In the genomic region with DNA sequence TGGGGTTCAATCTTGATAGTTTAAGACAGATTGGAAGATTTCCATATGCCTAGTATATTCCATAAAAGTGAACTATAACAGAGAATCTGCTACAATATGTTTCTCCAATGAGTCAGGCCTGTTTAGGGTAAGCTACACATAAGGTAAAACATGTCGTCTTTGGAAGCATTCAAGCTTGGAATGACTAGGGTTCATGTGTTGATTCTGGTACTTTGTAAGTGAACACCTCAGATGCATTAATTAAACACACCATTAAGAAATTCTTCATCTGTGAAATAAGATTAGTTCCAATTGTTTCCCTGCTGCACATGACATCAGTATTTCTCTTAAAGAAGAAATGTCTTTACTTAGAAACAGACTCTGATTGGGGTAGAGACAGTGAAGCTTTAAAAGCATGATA, we compare ENCODE assay signal across 29 cellular contexts.
"Had no signal": no experiment of that assay in that cellular context is flagged by ENCODE, and none has a peak within 500 bp of the region (broad histone marks: within the 10 kb centered on the region; RNA-seq: fewer than 3 reads in every experiment).

No MANE protein-coding gene starts in this region.

- H3K27me3 Mint-ChIP-seq: naive thymus-derived CD4-positive, alpha-beta T cell; progenitor cell of endocrine pancreas; stimulated activated naive CD8-positive, alpha-beta T cell treated with anti-CD3 and anti-CD28 coated beads, Interleukin-15, amount 100 ng/mL, for 72 hours; type B pancreatic cell had no signal

- DNase-seq: naive thymus-derived CD4-positive, alpha-beta T cell; natural killer cell; occipital lobe; ovary; posterior cingulate gyrus; psoas muscle; retina; right cardiac atrium; right lobe of liver; sigmoid colon; small intestine; stimulated activated CD4-positive, alpha-beta T cell treated with anti-CD3 and anti-CD28 coated beads, Interleukin-15, amount 100 ng/mL, for 24 hours; stimulated activated CD4-positive, alpha-beta T cell treated with anti-CD3 and anti-CD28 coated beads, Interleukin-2, amount 100 ng/mL, for 24 hours; stimulated activated CD4-positive, alpha-beta T cell treated with anti-CD3 and anti-CD28 coated beads, Interleukin-2, amount 100 ng/mL, for 48 hours; stimulated activated CD4-positive, alpha-beta T cell treated with anti-CD3 and anti-CD28 coated beads, Interleukin-4, amount 100 ng/mL, for 24 hours; stimulated activated naive CD4-positive, alpha-beta T cell; stimulated activated naive CD8-positive, alpha-beta T cell treated with anti-CD3 and anti-CD28 coated beads, Interleukin-15, amount 100 ng/mL, for 72 hours; stimulated activated naive CD8-positive, alpha-beta T cell treated with anti-CD3 and anti-CD28 coated beads, Interleukin-15, Interleukin-2, amounts not matched to agents 100 U/mL and 50 U/mL, for 24 hours; substantia nigra; testis; tibial artery; transverse colon; upper lobe of right lung; uterus had no signal

- H3K4me3 Mint-ChIP-seq: naive thymus-derived CD4-positive, alpha-beta T cell; natural killer cell; nephron; neural progenitor cell; stimulated activated effector memory CD8-positive, alpha-beta T cell treated with anti-CD3 and anti-CD28 coated beads, Interleukin-12 subunit alpha, Interleukin-12 subunit beta, amount 100 ng/mL, for 72 hours; stimulated activated naive CD8-positive, alpha-beta T cell treated with anti-CD3 and anti-CD28 coated beads, Interleukin-15, amount 100 ng/mL, for 72 hours; type B pancreatic cell had no signal

- H3K27ac Mint-ChIP-seq: naive thymus-derived CD4-positive, alpha-beta T cell; natural killer cell; nephron; neural progenitor cell; progenitor cell of endocrine pancreas; stimulated activated effector memory CD8-positive, alpha-beta T cell treated with anti-CD3 and anti-CD28 coated beads, Interleukin-12 subunit alpha, Interleukin-12 subunit beta, amount 100 ng/mL, for 72 hours; stimulated activated naive CD8-positive, alpha-beta T cell treated with anti-CD3 and anti-CD28 coated beads, Interleukin-15, amount 100 ng/mL, for 72 hours; type B pancreatic cell had no signal

- H3K36me3 Mint-ChIP-seq: naive thymus-derived CD4-positive, alpha-beta T cell; natural killer cell; neural progenitor cell; stimulated activated effector memory CD8-positive, alpha-beta T cell treated with anti-CD3 and anti-CD28 coated beads, Interleukin-12 subunit alpha, Interleukin-12 subunit beta, amount 100 ng/mL, for 72 hours; type B pancreatic cell had no signal

- H3K4me1 Mint-ChIP-seq: naive thymus-derived CD4-positive, alpha-beta T cell; natural killer cell; nephron; neural progenitor cell; stimulated activated effector memory CD8-positive, alpha-beta T cell treated with anti-CD3 and anti-CD28 coated beads, Interleukin-12 subunit alpha, Interleukin-12 subunit beta, amount 100 ng/mL, for 72 hours; stimulated activated naive CD8-positive, alpha-beta T cell treated with anti-CD3 and anti-CD28 coated beads, Interleukin-15, amount 100 ng/mL, for 72 hours had no signal

- ATAC-seq: naive thymus-derived CD4-positive, alpha-beta T cell; natural killer cell; psoas muscle; right cardiac atrium; right lobe of liver; stimulated activated effector memory CD8-positive, alpha-beta T cell treated with anti-CD3 and anti-CD28 coated beads, Interleukin-12 subunit alpha, Interleukin-12 subunit beta, amount 100 ng/mL, for 72 hours; stimulated activated naive CD8-positive, alpha-beta T cell treated with anti-CD3 and anti-CD28 coated beads, Interleukin-15, amount 100 ng/mL, for 72 hours; stimulated activated naive CD8-positive, alpha-beta T cell treated with anti-CD3 and anti-CD28 coated beads, Interleukin-15, Interleukin-2, amounts not matched to agents 100 U/mL and 50 U/mL, for 24 hours; upper lobe of right lung had no signal

- H3K9me3 Mint-ChIP-seq: nephron, neural progenitor cell had no signal
